2 cellular contexts compared by ENCODE assay signal in genomic region chr9:70410368-70410767, GRCh38.
TF ChIP-seq lines count a peak whose summit lies in the region.

No MANE protein-coding gene starts in this region.

TF ChIP-seq in IMR-90, 13 proteins besides CTCF, POLR2A, EP300 and RAD21:
- TF ChIP-seq RCOR1 (IDR thresholded peaks at IDR 0.05; ENCODE audit: insufficient replicate concordance, low read length) (no peak), USF2 (IDR thresholded peaks at IDR 0.05; ENCODE audit: low read depth, low read length) (no peak), RFX5 (IDR thresholded peaks at IDR 0.05; ENCODE audit: low read depth, low read length) (no peak), NFE2L2 (IDR thresholded peaks at IDR 0.05; ENCODE audit: low read depth, low read length) (no peak), MAZ (IDR thresholded peaks at IDR 0.05; ENCODE audit: borderline replicate concordance, low read depth, low read length) (no peak), ELK1 (IDR thresholded peaks at IDR 0.05; ENCODE audit: borderline replicate concordance, low read depth, low read length) (no peak), MXI1 (IDR thresholded peaks at IDR 0.05; ENCODE audit: borderline replicate concordance, low read depth, low read length) (no peak), FOS (IDR thresholded peaks at IDR 0.05; ENCODE audit: low read depth, low read length) (no peak), MAFK (IDR thresholded peaks at IDR 0.05; ENCODE audit: low read depth, low read length) (no peak), SMC3 (IDR thresholded peaks at IDR 0.05; ENCODE audit: low read depth, low read length) (no peak), CHD1 (IDR thresholded peaks at IDR 0.05; ENCODE audit: low read depth, low read length) (no peak), BHLHE40 (IDR thresholded peaks at IDR 0.05; ENCODE audit: low read depth, low read length) (no peak), CEBPB (IDR thresholded peaks at IDR 0.05; ENCODE audit: low read depth, low read length) (no peak)

TF ChIP-seq in K562, 482 proteins besides CTCF, POLR2A, EP300 and RAD21:
- TF ChIP-seq SMAD1 (IDR thresholded peaks at IDR 0.05; ENCODE audit: low read depth, low read length, partially characterized antibody) (no peak), PKNOX1 (IDR thresholded peaks at IDR 0.05) (no peak), PTBP1 (IDR thresholded peaks at IDR 0.05; ENCODE audit: low read depth, low read length) (no peak), ZNF766 (CRISPR knock-in tag; conservative IDR thresholded peaks at IDR 0.05) (peak; percentile 73), KLF10 (CRISPR knock-in tag; IDR thresholded peaks at IDR 0.05) (no peak)
TF ChIP-seq in K562: peak in this region for 1.
